28 cellular contexts compared by ENCODE assay signal in genomic region chr12:102616692-102617091, GRCh38.
"Had no signal": no experiment of that assay in that cellular context is flagged by ENCODE, and none has a peak within 500 bp of the region (broad histone marks: within the 10 kb centered on the region; RNA-seq: fewer than 3 reads in every experiment).

No MANE protein-coding gene starts in this region.

- H3K4me1 ChIP-seq: colonic mucosa, esophagus muscularis mucosa, esophagus squamous epithelium, foreskin keratinocyte, gastrocnemius medialis, gastroesophageal sphincter, heart left ventricle, heart right ventricle had no signal

- FAIRE-seq: colon, endometrium, endothelial cell of umbilical vein, frontal cortex had no signal

- H3K27ac ChIP-seq: colonic mucosa, coronary artery, dorsolateral prefrontal cortex, epithelial cell of prostate, esophagus muscularis mucosa, esophagus squamous epithelium, foreskin keratinocyte, gastrocnemius medialis, gastroesophageal sphincter, heart left ventricle, heart right ventricle had no signal

- ATAC-seq: effector memory CD8-positive, alpha-beta T cell; esophagus mucosa; foreskin keratinocyte; gastrocnemius medialis; gastroesophageal sphincter; heart left ventricle; heart right ventricle had no signal

- H3K4me3 ChIP-seq: colonic mucosa, coronary artery, dorsolateral prefrontal cortex, esophagus muscularis mucosa, esophagus squamous epithelium, gastrocnemius medialis, gastroesophageal sphincter, heart left ventricle, heart right ventricle had no signal

- H3K9me3 ChIP-seq: colonic mucosa, esophagus muscularis mucosa, esophagus squamous epithelium, gastrocnemius medialis, gastroesophageal sphincter had no signal

- DNase-seq: colonic mucosa; cortex of kidney; dermis blood vessel endothelial cell; dorsolateral prefrontal cortex; effector CD4-positive, alpha-beta T cell; effector CD8-positive, alpha-beta T cell; effector memory CD4-positive, alpha-beta T cell; effector memory CD8-positive, alpha-beta T cell; endodermal cell; erythroblast; esophagus squamous epithelium; foreskin fibroblast; foreskin keratinocyte; foreskin melanocyte; gastrocnemius medialis; glutamatergic neuron; head of caudate nucleus; heart left ventricle; heart right ventricle had no signal

- H3K36me3 ChIP-seq: colonic mucosa, esophagus muscularis mucosa, esophagus squamous epithelium, gastrocnemius medialis, gastroesophageal sphincter, heart left ventricle, heart right ventricle had no signal

- H3K27me3 ChIP-seq: colonic mucosa, dorsolateral prefrontal cortex, esophagus muscularis mucosa, esophagus squamous epithelium, foreskin keratinocyte, gastrocnemius medialis, gastroesophageal sphincter, heart left ventricle, heart right ventricle had no signal
